Comparison of ENCODE assay signal across 9 cellular contexts in genomic region chr21:33325222-33326067, GRCh38. TPM values are rescaled to one million over a fixed set of nuclear protein-coding genes. Genes with fewer than 3 reads are reported as not detected.
DNase-seq lines count a peak whose midpoint lies in the region; ATAC-seq and TF ChIP-seq lines count a peak whose summit lies in the region.
"Had no signal": no experiment of that assay in that cellular context is flagged by ENCODE, and none has a peak within 500 bp of the region (broad histone marks: within the 10 kb centered on the region; RNA-seq: fewer than 3 reads in every experiment).

No MANE protein-coding gene starts in this region.

- H3K27me3 Mint-ChIP-seq in activated T-helper 1 cell treated with anti-CD3 and anti-CD28 coated beads, Interleukin-12 subunit alpha, Interleukin-12 subunit beta, Interleukin-2, Interleukin-4 antibody, amounts not matched to agents 30 ng/mL and 10 ng/mL and 1 ng/mL, durations not matched to agents 14 hours and 24 hours and 36 hours (ENCODE audit: insufficient read depth): no peaks in the 10 kb centered on the region
- H3K27me3 Mint-ChIP-seq in neural progenitor cell (ENCODE audit: insufficient read depth, low read depth): no peaks in the 10 kb centered on the region

- intact Hi-C loops in activated T-helper 1 cell treated with anti-CD3 and anti-CD28 coated beads, Interleukin-12 subunit alpha, Interleukin-12 subunit beta, Interleukin-2, Interleukin-4 antibody, amounts not matched to agents 30 ng/mL and 10 ng/mL and 1 ng/mL, durations not matched to agents 14 hours and 24 hours and 36 hours (cut with micrococcal nuclease): loop anchor here (1.0 to 2.0 kb wide), 6 partner anchors 36 to 317 kb away; partner anchors contain the start of genes IFNGR2 and ITSN1

- H3K9ac ChIP-seq in NT2/D1 (ENCODE audit: insufficient read length, low read depth) (peak overlapping the region; percentile 94), neural progenitor cell (peak overlapping the region; percentile 57), stomach smooth muscle (ENCODE audit: low read length in 2 of 2) (peak overlapping the region; percentile 91 to 96)

- H3K9me3 ChIP-seq in NT2/D1 (ENCODE audit: insufficient read depth, low read length) (peaks cover 9% of the 10 kb centered on the region; the same call in 1 of the 2 replicates), neural progenitor cell (ENCODE audit: low read depth) (no peaks in the 10 kb centered on the region), stomach smooth muscle (ENCODE audit: control insufficient read depth in 2 of 2, low read length in 2 of 2) (no peaks in the 10 kb centered on the region)

- no peaks in the 10 kb centered on the region for H3K9me3 Mint-ChIP-seq in activated T-helper 1 cell treated with anti-CD3 and anti-CD28 coated beads, Interleukin-12 subunit alpha, Interleukin-12 subunit beta, Interleukin-2, Interleukin-4 antibody, amounts not matched to agents 30 ng/mL and 10 ng/mL and 1 ng/mL, durations not matched to agents 14 hours and 24 hours and 36 hours
- H3K9me3 Mint-ChIP-seq in neural progenitor cell: peaks cover 16% of the 10 kb centered on the region

- peak overlapping the region; percentile 93 for H3K4me3 ChIP-seq in NT2/D1 (ENCODE audit: insufficient read length, low read depth)
- H3K4me3 ChIP-seq in fibroblast of the aortic adventitia (ENCODE audit: low read depth, low read length): peak overlapping the region; percentile 98
- H3K4me3 ChIP-seq in neural progenitor cell: peak overlapping the region; percentile 63
- peak overlapping the region; percentile 96 for H3K4me3 ChIP-seq in stomach smooth muscle (ENCODE audit: low read length in 2 of 2)

- H3K27ac Mint-ChIP-seq in activated T-helper 1 cell treated with anti-CD3 and anti-CD28 coated beads, Interleukin-12 subunit alpha, Interleukin-12 subunit beta, Interleukin-2, Interleukin-4 antibody, amounts not matched to agents 30 ng/mL and 10 ng/mL and 1 ng/mL, durations not matched to agents 14 hours and 24 hours and 36 hours: no peak overlapping the region
- no peak overlapping the region for H3K27ac Mint-ChIP-seq in neural progenitor cell
- H3K27ac Mint-ChIP-seq: brain had no signal

- H3K4me3 Mint-ChIP-seq in activated T-helper 1 cell treated with anti-CD3 and anti-CD28 coated beads, Interleukin-12 subunit alpha, Interleukin-12 subunit beta, Interleukin-2, Interleukin-4 antibody, amounts not matched to agents 30 ng/mL and 10 ng/mL and 1 ng/mL, durations not matched to agents 14 hours and 24 hours and 36 hours: no peak overlapping the region
- no peak overlapping the region for H3K4me3 Mint-ChIP-seq in neural progenitor cell

- H3K36me3 ChIP-seq in NT2/D1 (ENCODE audit: insufficient read depth, insufficient read length, low read length): peaks cover 6% of the 10 kb centered on the region
- H3K36me3 ChIP-seq in neural progenitor cell: no peaks in the 10 kb centered on the region
- H3K36me3 ChIP-seq in stomach smooth muscle (ENCODE audit: control insufficient read depth in 2 of 2, insufficient read depth in 2 of 2, low read length in 2 of 2): no peaks in the 10 kb centered on the region

- peaks cover 25% of the 10 kb centered on the region for H3F3A ChIP-seq in neural progenitor cell (ENCODE audit: low read depth)

- peak overlapping the region; percentile 89 for H3K4me2 ChIP-seq in neural progenitor cell

- no peaks in the 10 kb centered on the region for H3K4me1 ChIP-seq in NT2/D1 (ENCODE audit: insufficient read depth, insufficient read length)
- H3K4me1 ChIP-seq in neural progenitor cell: peaks cover 8% of the 10 kb centered on the region
- peaks cover 6% of the 10 kb centered on the region for H3K4me1 ChIP-seq in stomach smooth muscle (ENCODE audit: control insufficient read depth, insufficient read depth, low read length)

- peaks cover 27% of the 10 kb centered on the region for H3K4me1 Mint-ChIP-seq in activated T-helper 1 cell treated with anti-CD3 and anti-CD28 coated beads, Interleukin-12 subunit alpha, Interleukin-12 subunit beta, Interleukin-2, Interleukin-4 antibody, amounts not matched to agents 30 ng/mL and 10 ng/mL and 1 ng/mL, durations not matched to agents 14 hours and 24 hours and 36 hours (ENCODE audit: low read depth)
- H3K4me1 Mint-ChIP-seq in neural progenitor cell: peaks cover 4% of the 10 kb centered on the region
- H3K4me1 Mint-ChIP-seq: brain had no signal

- peaks cover 4% of the 10 kb centered on the region for H3K36me3 Mint-ChIP-seq in activated T-helper 1 cell treated with anti-CD3 and anti-CD28 coated beads, Interleukin-12 subunit alpha, Interleukin-12 subunit beta, Interleukin-2, Interleukin-4 antibody, amounts not matched to agents 30 ng/mL and 10 ng/mL and 1 ng/mL, durations not matched to agents 14 hours and 24 hours and 36 hours (ENCODE audit: low read depth)
- H3K36me3 Mint-ChIP-seq in neural progenitor cell: peaks cover 20% of the 10 kb centered on the region

- ATAC-seq in GM19351 (IDR thresholded peaks at IDR 0.05; ENCODE audit: unreplicated experiment): peak; percentile 25
- peak; percentile 30 for ATAC-seq in HG03442 (IDR thresholded peaks at IDR 0.05; ENCODE audit: unreplicated experiment)

- TF ChIP-seq CTCF in C4-2B (conservative IDR thresholded peaks at IDR 0.05): no peak
- TF ChIP-seq CTCF in fibroblast of the aortic adventitia (IDR thresholded peaks at IDR 0.05; ENCODE audit: insufficient read depth, low read length): no peak
- TF ChIP-seq CTCF in neural progenitor cell (IDR thresholded peaks at IDR 0.05): no peak

- peaks cover 55% of the 10 kb centered on the region for H3K79me2 ChIP-seq in neural progenitor cell (ENCODE audit: low read depth)

- no peaks in the 10 kb centered on the region for H3K27me3 ChIP-seq in NT2/D1 (ENCODE audit: insufficient read depth, insufficient read length)
- no peaks in the 10 kb centered on the region for H3K27me3 ChIP-seq in neural progenitor cell
- H3K27me3 ChIP-seq in stomach smooth muscle (ENCODE audit: control insufficient read depth in 1 of 2, insufficient read depth in 2 of 2, low read length in 2 of 2): no peaks in the 10 kb centered on the region

- H2AFZ ChIP-seq in neural progenitor cell (replicated peaks): peak overlapping the region; percentile 93

- DNase-seq in NT2/D1 (ENCODE audit: low read depth, low spot score) (peak; percentile 8), fibroblast of the aortic adventitia (ENCODE audit: low read depth) (peak; percentile 70), neural progenitor cell (ENCODE audit: low spot score) (no peak)
- peak; percentile 63 for DNase-seq in activated T-helper 1 cell treated with anti-CD3 and anti-CD28 coated beads, Interleukin-12 subunit alpha, Interleukin-12 subunit beta, Interleukin-2, Interleukin-4 antibody, amounts not matched to agents 30 ng/mL and 10 ng/mL and 1 ng/mL, durations not matched to agents 14 hours and 24 hours and 36 hours (ENCODE audit: low spot score)

- H4K20me1 ChIP-seq in neural progenitor cell (ENCODE audit: low read depth): no peaks in the 10 kb centered on the region

- H3K27ac ChIP-seq in C4-2B: peak overlapping the region; percentile 95
- H3K27ac ChIP-seq in neural progenitor cell: no peak overlapping the region
- H3K27ac ChIP-seq in stomach smooth muscle (ENCODE audit: low read length): peak overlapping the region; percentile 89

RNA-seq across cellular contexts. Expression of gene IFNAR1, which starts 0.7 kb away (rescaled TPM):
- total RNA-seq in activated T-helper 1 cell treated with anti-CD3 and anti-CD28 coated beads, Interleukin-12 subunit alpha, Interleukin-12 subunit beta, Interleukin-2, Interleukin-4 antibody, amounts not matched to agents 30 ng/mL and 10 ng/mL and 1 ng/mL, durations not matched to agents 14 hours and 24 hours and 36 hours: 20.4 and 20.7 TPM in 2 replicates
- total RNA-seq in fibroblast of the aortic adventitia (ENCODE audit: low replicate concordance) (24.0 and 39.3 TPM in 2 replicates), neural progenitor cell (ENCODE audit: low replicate concordance) (6.0 and 9.5 TPM in 2 replicates)

RNA-seq across cellular contexts. Expression of gene IL10RB, which starts 59.3 kb away (rescaled TPM):
- 20.5 and 21.4 TPM in 2 replicates for total RNA-seq in activated T-helper 1 cell treated with anti-CD3 and anti-CD28 coated beads, Interleukin-12 subunit alpha, Interleukin-12 subunit beta, Interleukin-2, Interleukin-4 antibody, amounts not matched to agents 30 ng/mL and 10 ng/mL and 1 ng/mL, durations not matched to agents 14 hours and 24 hours and 36 hours
- total RNA-seq in fibroblast of the aortic adventitia (ENCODE audit: low replicate concordance): 31.0 and 39.8 TPM in 2 replicates
- 3.1 and 5.6 TPM in 2 replicates for total RNA-seq in neural progenitor cell (ENCODE audit: low replicate concordance)
